ENCODE assay signal across 21 cellular contexts in genomic region chr13:26307701-26308100, GRCh38. TPM values are rescaled to one million over a fixed set of nuclear protein-coding genes. Genes with fewer than 3 reads are reported as not detected.
DNase-seq lines count a peak whose midpoint lies in the region; FAIRE-seq and TF ChIP-seq lines count a peak whose summit lies in the region.
"Had no signal": no experiment of that assay in that cellular context is flagged by ENCODE, and none has a peak within 500 bp of the region (broad histone marks: within the 10 kb centered on the region; RNA-seq: fewer than 3 reads in every experiment).

No MANE protein-coding gene starts in this region.

- H3K9ac ChIP-seq in keratinocyte (ENCODE audit: control insufficient read depth, extremely low read depth, insufficient read depth, low read length): no peak overlapping the region
- H3K9ac ChIP-seq: BLaER1 treated with 17β-estradiol and CSF1 and Interleukin-3, amounts not matched to agents 10 nM and 100 nM had no signal

- no peak overlapping the region for H2AFZ ChIP-seq in keratinocyte (ENCODE audit: control insufficient read depth, low read length)

- peaks cover 32% of the 10 kb centered on the region for H3K79me2 ChIP-seq in keratinocyte (ENCODE audit: control insufficient read depth, insufficient read depth, low read length)

- POLR2A ChIA-PET in RWPE1 (lab: Yijun Ruan, JAX; ENCODE audit: low non-redundant PET): no interaction called here

- CTCF ChIA-PET in activated naive CD4-positive, alpha-beta T cell treated with anti-CD3 and anti-CD28 coated beads for 36 hours (lab: Charles Lee): no interaction called here
- CTCF ChIA-PET in RWPE1 (lab: Yijun Ruan, JAX): no interaction called here

- no peak for DNase-seq in activated naive CD4-positive, alpha-beta T cell treated with anti-CD3 and anti-CD28 coated beads for 36 hours
- DNase-seq in RWPE1 (ENCODE audit: low spot score) (peak; percentile 40), epithelial cell of esophagus (ENCODE audit: low read depth) (peak; percentile 54), keratinocyte (ENCODE audit: low read depth, low spot score) (peak; percentile 7), WERI-Rb-1 (no peak), caudate nucleus (lab: John Stamatoyannopoulos, UW) (no peak)
- DNase-seq: AML-193; Caco-2; Calu3; CD4-positive, alpha-beta T cell; CD8-positive, alpha-beta T cell; DMS79 treated with DMSO at 0.1 percent for 48 hours; GF-D8 had no signal

- FAIRE-seq in keratinocyte (lab: Jason Lieb, UNC): peak; percentile 36
- FAIRE-seq: A549, G401.6, GM19239 had no signal

- H3K27ac Mint-ChIP-seq in activated naive CD4-positive, alpha-beta T cell treated with anti-CD3 and anti-CD28 coated beads, Interleukin-2, amount 50 U/mL, for 24 hours: peak overlapping the region; percentile 43
- H3K27ac Mint-ChIP-seq in activated naive CD4-positive, alpha-beta T cell treated with anti-CD3 and anti-CD28 coated beads for 36 hours: no peak overlapping the region
- H3K27ac Mint-ChIP-seq: B cell; CD4-positive, alpha-beta T cell; CD8-positive, alpha-beta T cell had no signal

- H3K4me3 ChIP-seq in epithelial cell of esophagus (ENCODE audit: low read length): no peak overlapping the region
- H3K4me3 ChIP-seq in keratinocyte (ENCODE audit: control insufficient read depth in 2 of 3, extremely low read depth in 1 of 3, insufficient read depth in 2 of 3, low read depth in 1 of 3, low read length in 3 of 3): no peak overlapping the region
- H3K4me3 ChIP-seq in WERI-Rb-1 (ENCODE audit: low read depth, low read length): no peak overlapping the region
- H3K4me3 ChIP-seq: A549; BLaER1 treated with 17β-estradiol and CSF1 and Interleukin-3, amounts not matched to agents 10 nM and 100 nM had no signal

- H3K27me3 ChIP-seq in keratinocyte (ENCODE audit: control insufficient read depth, extremely low read depth, insufficient read depth, low read length): no peaks in the 10 kb centered on the region
- H3K27me3 ChIP-seq in WERI-Rb-1 (ENCODE audit: insufficient read depth, low read depth, severe bottlenecking): no peaks in the 10 kb centered on the region
- H3K27me3 ChIP-seq: BLaER1 treated with 17β-estradiol and CSF1 and Interleukin-3, amounts not matched to agents 10 nM and 100 nM had no signal

- H3K4me3 Mint-ChIP-seq in activated naive CD4-positive, alpha-beta T cell treated with anti-CD3 and anti-CD28 coated beads, Interleukin-2, amount 50 U/mL, for 24 hours: no peak overlapping the region
- H3K4me3 Mint-ChIP-seq in activated naive CD4-positive, alpha-beta T cell treated with anti-CD3 and anti-CD28 coated beads for 36 hours: no peak overlapping the region
- H3K4me3 Mint-ChIP-seq: B cell; CD4-positive, alpha-beta T cell; CD8-positive, alpha-beta T cell had no signal

- peaks cover 64% of the 10 kb centered on the region for H3K4me1 Mint-ChIP-seq in activated naive CD4-positive, alpha-beta T cell treated with anti-CD3 and anti-CD28 coated beads, Interleukin-2, amount 50 U/mL, for 24 hours
- peaks cover 33% of the 10 kb centered on the region for H3K4me1 Mint-ChIP-seq in activated naive CD4-positive, alpha-beta T cell treated with anti-CD3 and anti-CD28 coated beads for 36 hours (ENCODE audit: low read depth)

- intact Hi-C loops in activated naive CD4-positive, alpha-beta T cell treated with anti-CD3 and anti-CD28 coated beads for 36 hours (cut with micrococcal nuclease): no loop called here

- H3K36me3 ChIP-seq in keratinocyte (ENCODE audit: control insufficient read depth in 2 of 2, extremely low read depth in 1 of 2, insufficient read depth in 2 of 2, low read length in 2 of 2) (no peaks in the 10 kb centered on the region), WERI-Rb-1 (peaks cover 10% of the 10 kb centered on the region)

- H3K9me3 ChIP-seq in keratinocyte (ENCODE audit: control insufficient read depth, low read depth, low read length): no peaks in the 10 kb centered on the region
- no peaks in the 10 kb centered on the region for H3K9me3 ChIP-seq in WERI-Rb-1 (ENCODE audit: severe bottlenecking)
- H3K9me3 ChIP-seq: A549, Caco-2 had no signal

- no peaks in the 10 kb centered on the region for H4K20me1 ChIP-seq in keratinocyte (ENCODE audit: control insufficient read depth, extremely low read depth, insufficient read depth, low read length)

- dilution Hi-C loops in keratinocyte (cut with MboI; ENCODE audit: extremely low pct_ligation_motif_present, low sequenced_read_pairs): no loop called here

- peaks cover 11% of the 10 kb centered on the region for H3K36me3 Mint-ChIP-seq in activated naive CD4-positive, alpha-beta T cell treated with anti-CD3 and anti-CD28 coated beads, Interleukin-2, amount 50 U/mL, for 24 hours
- H3K36me3 Mint-ChIP-seq in activated naive CD4-positive, alpha-beta T cell treated with anti-CD3 and anti-CD28 coated beads for 36 hours (ENCODE audit: low read depth): peaks cover 15% of the 10 kb centered on the region

- no peaks in the 10 kb centered on the region for H3K9me1 ChIP-seq in keratinocyte (ENCODE audit: control insufficient read depth, extremely low read depth, insufficient read depth, low read length)

- H3K4me2 ChIP-seq in keratinocyte (ENCODE audit: control insufficient read depth, extremely low read depth, insufficient read depth, low read depth, low read length): no peak overlapping the region
- H3K4me2 ChIP-seq: A549 had no signal

- no peak overlapping the region for H3K27ac ChIP-seq in RWPE1
- no peak overlapping the region for H3K27ac ChIP-seq in keratinocyte (ENCODE audit: control insufficient read depth, insufficient read depth, low read length)
- no peak overlapping the region for H3K27ac ChIP-seq in WERI-Rb-1
- no peak overlapping the region for H3K27ac ChIP-seq in caudate nucleus (ENCODE audit: low read depth, low read length)
- H3K27ac ChIP-seq: 22Rv1; A549; BLaER1 treated with 17β-estradiol and CSF1 and Interleukin-3, amounts not matched to agents 10 nM and 100 nM; C4-2B had no signal

- no peaks in the 10 kb centered on the region for H3K9me3 Mint-ChIP-seq in activated naive CD4-positive, alpha-beta T cell treated with anti-CD3 and anti-CD28 coated beads, Interleukin-2, amount 50 U/mL, for 24 hours
- peaks cover 7% of the 10 kb centered on the region for H3K9me3 Mint-ChIP-seq in activated naive CD4-positive, alpha-beta T cell treated with anti-CD3 and anti-CD28 coated beads for 36 hours
- H3K9me3 Mint-ChIP-seq: CD8-positive, alpha-beta T cell had no signal

- no peaks in the 10 kb centered on the region for H3K27me3 Mint-ChIP-seq in activated naive CD4-positive, alpha-beta T cell treated with anti-CD3 and anti-CD28 coated beads, Interleukin-2, amount 50 U/mL, for 24 hours
- no peaks in the 10 kb centered on the region for H3K27me3 Mint-ChIP-seq in activated naive CD4-positive, alpha-beta T cell treated with anti-CD3 and anti-CD28 coated beads for 36 hours (ENCODE audit: low read depth)
- H3K27me3 Mint-ChIP-seq: B cell; CD4-positive, alpha-beta T cell had no signal

- H3K4me1 ChIP-seq in keratinocyte (ENCODE audit: control insufficient read depth, extremely low read depth, insufficient read depth, low read length): peaks cover 10% of the 10 kb centered on the region
- H3K4me1 ChIP-seq: Caco-2 had no signal

- TF ChIP-seq CTCF in RWPE1 (conservative IDR thresholded peaks at IDR 0.05; ENCODE audit: low read depth): no peak
- no peak for TF ChIP-seq CTCF in epithelial cell of esophagus (IDR thresholded peaks at IDR 0.05; ENCODE audit: insufficient read depth, low read depth, low read length, missing control alignments)
- no peak for TF ChIP-seq CTCF in keratinocyte (optimal IDR thresholded peaks at IDR 0.05 in 1 of 3, IDR thresholded peaks at IDR 0.05 in 1 of 3, conservative IDR thresholded peaks at IDR 0.05 in 1 of 3; ENCODE audit: extremely low read depth in 1 of 3, insufficient read depth in 2 of 3, low read length in 3 of 3)
- no peak for TF ChIP-seq CTCF in WERI-Rb-1 (IDR thresholded peaks at IDR 0.05; ENCODE audit: low read depth, low read length)

RNA-seq across cellular contexts. Expression of gene CDK8, which starts 53.8 kb away (rescaled TPM):
- 10 to 100 TPM; 15.4 to 15.9 TPM for total RNA-seq in activated naive CD4-positive, alpha-beta T cell treated with anti-CD3 and anti-CD28 coated beads for 36 hours
- 22.2 to 27.5 TPM (median 23.4 TPM) in 3 replicates for polyA plus RNA-seq in keratinocyte
- 35.8 TPM for polyA plus RNA-seq in keratinocyte (2011; ENCODE audit: low read depth)
- polyA plus RNA-seq in keratinocyte (2011; cell fraction: cytosol; rRNA removed): 18.6 and 29.2 TPM in 2 replicates
- 24.9 and 27.3 TPM in 2 replicates for polyA plus RNA-seq in keratinocyte (2011; cell fraction: nucleus; rRNA removed)
- polyA plus RNA-seq in keratinocyte (2012; ENCODE audit: low replicate concordance): 12.7 and 15.8 TPM in 2 replicates
- polyA minus RNA-seq in keratinocyte: 20.0 to 35.8 TPM (median 35.1 TPM) in 3 replicates
- polyA minus RNA-seq in keratinocyte (2011; cell fraction: cytosol; rRNA and poly(A)+ RNA removed): 11.1 TPM
- polyA minus RNA-seq in keratinocyte (2011; cell fraction: nucleus; rRNA and poly(A)+ RNA removed): 9.7 and 19.5 TPM in 2 replicates

Comparison
In these comparisons a context has a peak if more than half of its experiments do, and no peak if none do; other contexts are left out.
1. DNase-seq: peak in RWPE1 (single experiment), epithelial cell of esophagus (single experiment) and keratinocyte (single experiment); none in activated naive CD4-positive, alpha-beta T cell treated with anti-CD3 and anti-CD28 coated beads for 36 hours (single experiment), WERI-Rb-1 (single experiment) and caudate nucleus (0 of 61).